Comparison of ENCODE assay signal across 21 cellular contexts in genomic region chr18:47949197-47949596, GRCh38. TPM values are rescaled to one million over a fixed set of nuclear protein-coding genes. Genes with fewer than 3 reads are reported as not detected.
DNase-seq lines count a peak whose midpoint lies in the region; FAIRE-seq and TF ChIP-seq lines count a peak whose summit lies in the region.
"Had no signal": no experiment of that assay in that cellular context is flagged by ENCODE, and none has a peak within 500 bp of the region (broad histone marks: within the 10 kb centered on the region; RNA-seq: fewer than 3 reads in every experiment).

No MANE protein-coding gene starts in this region.

- H4K20me1 ChIP-seq in endothelial cell of umbilical vein (replicated peaks; ENCODE audit: control insufficient read depth, extremely low read depth, insufficient read depth, low read length): no peaks in the 10 kb centered on the region

- dilution Hi-C loops in endothelial cell of umbilical vein (cut with MboI; ENCODE audit: extremely low pct_ligation_motif_present, low sequenced_read_pairs): no loop called here

- no peak for TF ChIP-seq POLR2A in endothelial cell of umbilical vein (IDR thresholded peaks at IDR 0.05; ENCODE audit: low read depth, low read length)

- H2AFZ ChIP-seq in endothelial cell of umbilical vein (ENCODE audit: low read depth, low read length): no peak overlapping the region

- no peak overlapping the region for H3K4me3 ChIP-seq in endothelial cell of umbilical vein (replicated peaks in 1 of 3; ENCODE audit: insufficient read depth in 1 of 3, low read depth in 1 of 3, low read length in 3 of 3)
- H3K4me3 ChIP-seq in Caco-2 (ENCODE audit: low read depth, low read length): no peak overlapping the region

- no peaks in the 10 kb centered on the region for H3K36me3 ChIP-seq in endothelial cell of umbilical vein (ENCODE audit: control insufficient read depth in 2 of 2, extremely low read depth in 1 of 2, insufficient read depth in 2 of 2, low read length in 2 of 2)
- H3K36me3 ChIP-seq in Caco-2 (ENCODE audit: control insufficient read depth, insufficient read depth, low read length): no peaks in the 10 kb centered on the region

- no peaks in the 10 kb centered on the region for H3K9me3 Mint-ChIP-seq in Caco-2 (ENCODE audit: unreplicated experiment)
- H3K9me3 Mint-ChIP-seq: CD8-positive, alpha-beta T cell had no signal

- no peak overlapping the region for H3K4me3 Mint-ChIP-seq in Caco-2 (ENCODE audit: unreplicated experiment)
- H3K4me3 Mint-ChIP-seq: B cell; CD8-positive, alpha-beta T cell; IgD-negative memory B cell had no signal

- no peaks in the 10 kb centered on the region for H3K4me1 Mint-ChIP-seq in Caco-2 (ENCODE audit: low read depth, unreplicated experiment)

- H3K9me3 ChIP-seq in endothelial cell of umbilical vein (replicated peaks; ENCODE audit: control insufficient read depth, insufficient read depth, low read length): no peaks in the 10 kb centered on the region
- H3K9me3 ChIP-seq in Caco-2: no peaks in the 10 kb centered on the region
- H3K9me3 ChIP-seq: SK-N-SH had no signal

- CTCF ChIA-PET in endothelial cell of umbilical vein (lab: Charles Lee): no interaction called here
- CTCF ChIA-PET in Caco-2 (lab: Charles Lee): no interaction called here

- no peaks in the 10 kb centered on the region for H3K36me3 Mint-ChIP-seq in Caco-2 (ENCODE audit: insufficient read depth, unreplicated experiment)
- H3K36me3 Mint-ChIP-seq: CD8-positive, alpha-beta T cell had no signal

- DNase-seq in COR-L47 (lab: John Stamatoyannopoulos, UW) (peak; percentile 38), NCI-H2227 (lab: John Stamatoyannopoulos, UW; ENCODE audit: unreplicated experiment) (peak; percentile 25), endothelial cell of umbilical vein (ENCODE audit: low read depth, low spot score) (peak; percentile 34), pons (ENCODE audit: low spot score) (peak; percentile 59), NCI-H526 treated with DMSO at 0.1 percent for 48 hours (lab: John Stamatoyannopoulos, UW) (no peak), SW480 (ENCODE audit: low spot score) (no peak), Caco-2 (no peak)
- DNase-seq: CD8-positive, alpha-beta T cell; DMS53; MM.1S; NCI-H2029; SIG-M5; SK-N-SH had no signal

- no peak overlapping the region for H3K27ac Mint-ChIP-seq in Caco-2 (ENCODE audit: unreplicated experiment)
- H3K27ac Mint-ChIP-seq: B cell; CD8-positive, alpha-beta T cell; IgD-negative memory B cell had no signal

- no peak overlapping the region for H3K27ac ChIP-seq in endothelial cell of umbilical vein (ENCODE audit: insufficient read depth, low read depth, low read length)
- H3K27ac ChIP-seq: C4-2B, HL-60, KMS-11 had no signal

- intact Hi-C loops in endothelial cell of umbilical vein (cut with micrococcal nuclease) (no loop called here), Caco-2 (cut with micrococcal nuclease; ENCODE audit: unreplicated experiment) (no loop called here)

- H3K9ac ChIP-seq in endothelial cell of umbilical vein (replicated peaks; ENCODE audit: extremely low read depth, insufficient read depth, low read length): no peak overlapping the region
- H3K9ac ChIP-seq: KMS-11, SK-N-SH had no signal

- peaks cover 10 to 13% of the 10 kb centered on the region in 2 experiments for H3K27me3 ChIP-seq in endothelial cell of umbilical vein (ENCODE audit: control insufficient read depth in 2 of 2, insufficient read depth in 2 of 2, low read length in 2 of 2)
- H3K27me3 ChIP-seq in Caco-2 (replicated peaks; ENCODE audit: control insufficient read depth, insufficient read depth, low read length): no peaks in the 10 kb centered on the region

- H3K9me1 ChIP-seq in endothelial cell of umbilical vein (replicated peaks; ENCODE audit: control insufficient read depth, extremely low read depth, insufficient read depth, low read length): no peaks in the 10 kb centered on the region

- POLR2A ChIA-PET in endothelial cell of umbilical vein (lab: Charles Lee): no interaction called here
- POLR2A ChIA-PET in Caco-2 (lab: Charles Lee): no interaction called here

- H3K4me1 ChIP-seq in endothelial cell of umbilical vein (ENCODE audit: control insufficient read depth, extremely low read depth, insufficient read depth, low read length) (no peaks in the 10 kb centered on the region), Caco-2 (no peaks in the 10 kb centered on the region)

- H3K4me2 ChIP-seq in endothelial cell of umbilical vein (ENCODE audit: insufficient read depth, low read length): no peak overlapping the region
- H3K4me2 ChIP-seq: KMS-11, SK-N-SH had no signal

- no peaks in the 10 kb centered on the region for H3K79me2 ChIP-seq in endothelial cell of umbilical vein (ENCODE audit: control insufficient read depth, insufficient read depth, low read length)

- no peak for TF ChIP-seq CTCF in endothelial cell of umbilical vein (IDR thresholded peaks at IDR 0.05; ENCODE audit: extremely low read depth in 1 of 2, insufficient read depth in 1 of 2, low read depth in 1 of 2, low read length in 2 of 2)
- no peak for TF ChIP-seq CTCF in Caco-2 (IDR thresholded peaks at IDR 0.05; ENCODE audit: insufficient read depth in 1 of 2, low read depth in 1 of 2, low read length in 1 of 2, severe bottlenecking in 1 of 2, unreplicated experiment in 1 of 2)

- BruUV-seq in endothelial cell of umbilical vein (replicated peaks; lab: Mats Ljungman, UMichigan): no TSS peak
- BruUV-seq in Caco-2 (replicated peaks; lab: Mats Ljungman, UMichigan): no TSS peak

- peaks cover 9% of the 10 kb centered on the region for H3K27me3 Mint-ChIP-seq in Caco-2 (ENCODE audit: insufficient read depth, unreplicated experiment)

- FAIRE-seq in endothelial cell of umbilical vein (lab: Jason Lieb, UNC): no peak
- FAIRE-seq: GM18507, H54, RCC 7860 had no signal

TF ChIP-seq in endothelial cell of umbilical vein, 7 proteins besides CTCF, POLR2A, EP300 and RAD21:
- TF ChIP-seq EZH2 (IDR thresholded peaks at IDR 0.05; ENCODE audit: borderline replicate concordance, low read depth, low read length, severe bottlenecking) (no peak), MAX (IDR thresholded peaks at IDR 0.05; ENCODE audit: insufficient read depth, insufficient read length) (no peak), JUN (IDR thresholded peaks at IDR 0.05; ENCODE audit: borderline replicate concordance, insufficient read depth, insufficient read length, low read depth) (no peak), GATA2 (IDR thresholded peaks at IDR 0.05; ENCODE audit: insufficient read depth, insufficient read length, low read depth, low read length) (no peak)

RNA-seq across cellular contexts. Expression of gene SMAD2, which starts 18.7 kb away (rescaled TPM):
- total RNA-seq in endothelial cell of umbilical vein (110 and 123 TPM in 2 replicates), Caco-2 (2022) (50.9 and 53.5 TPM in 2 replicates)
- 33.0 and 40.3 TPM in 2 replicates for polyA plus RNA-seq in endothelial cell of umbilical vein
- 50.0 and 52.2 TPM in 2 replicates for polyA plus RNA-seq in endothelial cell of umbilical vein (2011; cell fraction: cytosol; rRNA removed)
- polyA plus RNA-seq in endothelial cell of umbilical vein (2011; cell fraction: nucleus; rRNA removed): 45.9 and 52.3 TPM in 2 replicates
- 63.9 and 77.6 TPM in 2 replicates for polyA plus RNA-seq in endothelial cell of umbilical vein (2012)
- 96.1 and 114 TPM in 2 replicates for polyA minus RNA-seq in endothelial cell of umbilical vein
- 154 TPM for polyA minus RNA-seq in endothelial cell of umbilical vein (2011; cell fraction: cytosol; rRNA and poly(A)+ RNA removed)
- 70.3 and 121 TPM in 2 replicates for polyA minus RNA-seq in endothelial cell of umbilical vein (2011; cell fraction: nucleus; rRNA and poly(A)+ RNA removed)

Comparison
In these comparisons a context has a peak if more than half of its experiments do, and no peak if none do; other contexts are left out.
1. DNase-seq: peak in COR-L47 (single experiment), NCI-H2227 (single experiment), endothelial cell of umbilical vein (single experiment) and pons (single experiment); none in NCI-H526 treated with DMSO at 0.1 percent for 48 hours (single experiment), SW480 (single experiment) and Caco-2 (0 of 2).